ENCODE assay signal across 1 cellular context in the genomic region with DNA sequence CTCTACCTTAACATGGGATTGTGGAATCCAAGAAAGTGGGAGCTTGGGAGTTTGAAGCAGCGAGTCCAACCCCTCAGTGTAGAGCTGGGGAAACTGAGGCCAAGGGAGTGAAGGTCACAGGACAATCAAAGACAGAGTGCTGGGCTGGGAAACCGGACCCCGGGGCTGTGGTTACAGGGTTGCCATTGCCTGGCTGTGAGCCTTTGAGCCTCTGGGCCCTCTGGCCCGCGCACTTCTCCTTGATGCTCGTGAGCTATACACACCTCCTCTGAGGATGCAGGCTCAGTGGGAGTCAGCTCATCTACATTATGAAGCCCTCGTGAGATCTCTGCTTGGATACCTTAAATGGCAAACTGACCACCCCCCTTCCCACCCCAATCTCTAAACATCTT.
TF ChIP-seq lines count a peak whose summit lies in the region.

No MANE protein-coding gene starts in this region.

TF ChIP-seq in liver, 16 proteins besides CTCF, POLR2A, EP300 and RAD21 (continued from another document):
- TF ChIP-seq REST (IDR thresholded peaks at IDR 0.05) (no peak), GABPA (IDR thresholded peaks at IDR 0.05 in 1 of 2, conservative IDR thresholded peaks at IDR 0.05 in 1 of 2) (no peak), MAX (IDR thresholded peaks at IDR 0.05) (no peak), HNF4A (conservative IDR thresholded peaks at IDR 0.05) (no peak)
TF ChIP-seq in liver: peak in this region for 0.
